ENCODE assay signal across 11 cellular contexts in genomic region chr10:101367569-101368453, GRCh38. TPM values are rescaled to one million over a fixed set of nuclear protein-coding genes. Genes with fewer than 3 reads are reported as not detected.
DNase-seq lines count a peak whose midpoint lies in the region; ATAC-seq and TF ChIP-seq lines count a peak whose summit lies in the region.
"Had no signal": no experiment of that assay in that cellular context is flagged by ENCODE, and none has a peak within 500 bp of the region (broad histone marks: within the 10 kb centered on the region; RNA-seq: fewer than 3 reads in every experiment).

No MANE protein-coding gene starts in this region.

- DNase-seq in activated naive CD4-positive, alpha-beta T cell treated with Interleukin-2 at 50 U/mL for 16 hours = peak; percentile 19
- DNase-seq in activated naive CD4-positive, alpha-beta T cell treated with anti-CD3 and anti-CD28 coated beads for 36 hours = no peak
- DNase-seq in RPMI7951 (ENCODE audit: low read depth) = peak; percentile 62
- DNase-seq in esophagus squamous epithelium (lab: John Stamatoyannopoulos, UW) = no peak
- DNase-seq in superior temporal gyrus (ENCODE audit: extremely low spot score) = peak; percentile 40
- no peak for DNase-seq in CD8-positive, alpha-beta memory T cell
- DNase-seq in vagina (ENCODE audit: extremely low spot score in 2 of 2) = no peak
- DNase-seq: DND-41, right lobe of liver had no signal

- no peak for TF ChIP-seq POLR2A in esophagus squamous epithelium (IDR thresholded peaks at IDR 0.05)
- TF ChIP-seq POLR2A in vagina (IDR thresholded peaks at IDR 0.05) = no peak

- 28 to 45% methylated on average over 9 of the region's 9 CpGs for WGBS in esophagus squamous epithelium, 2 donors

- no peak for ATAC-seq in HG02678 (IDR thresholded peaks at IDR 0.05; ENCODE audit: unreplicated experiment)

- no peaks in the 10 kb centered on the region for H3K27me3 Mint-ChIP-seq in activated naive CD4-positive, alpha-beta T cell treated with anti-CD3 and anti-CD28 coated beads for 36 hours (ENCODE audit: low read depth)
- no peaks in the 10 kb centered on the region for H3K27me3 Mint-ChIP-seq in CD8-positive, alpha-beta memory T cell
- H3K27me3 Mint-ChIP-seq: brain had no signal

- TF ChIP-seq CTCF in esophagus squamous epithelium (IDR thresholded peaks at IDR 0.05) (no peak), vagina (IDR thresholded peaks at IDR 0.05) (no peak)

- no peaks in the 10 kb centered on the region for H3K9me3 Mint-ChIP-seq in activated naive CD4-positive, alpha-beta T cell treated with anti-CD3 and anti-CD28 coated beads for 36 hours
- H3K9me3 Mint-ChIP-seq in CD8-positive, alpha-beta memory T cell = no peaks in the 10 kb centered on the region
- H3K9me3 Mint-ChIP-seq: brain had no signal

- CTCF ChIA-PET in activated naive CD4-positive, alpha-beta T cell treated with anti-CD3 and anti-CD28 coated beads for 36 hours (lab: Charles Lee) = interaction anchor here (0.6 to 1.8 kb wide), 3 partner anchors 74 to 99 kb away, joined by 3 to 5 read pairs (median 3); no protein-coding TSS in a partner anchor
- CTCF ChIA-PET in CD8-positive, alpha-beta memory T cell (lab: Charles Lee) = no interaction called here

- peak overlapping the region; percentile 53 to 88 (median 74) for H3K27ac ChIP-seq in esophagus squamous epithelium
- H3K27ac ChIP-seq in CD8-positive, alpha-beta memory T cell (ENCODE audit: low read depth, low read length) = no peak overlapping the region
- no peak overlapping the region for H3K27ac ChIP-seq in vagina
- H3K27ac ChIP-seq: right lobe of liver had no signal

- peaks cover 2% of the 10 kb centered on the region for H3K36me3 Mint-ChIP-seq in activated naive CD4-positive, alpha-beta T cell treated with anti-CD3 and anti-CD28 coated beads for 36 hours (ENCODE audit: low read depth)
- peaks cover 0 to 35% (median 7%) of the 10 kb centered on the region in 3 donors for H3K36me3 Mint-ChIP-seq in CD8-positive, alpha-beta memory T cell

- no peak overlapping the region for H3K27ac Mint-ChIP-seq in activated naive CD4-positive, alpha-beta T cell treated with anti-CD3 and anti-CD28 coated beads for 36 hours
- peak overlapping the region in 1 of 8 donors; percentile 47 for H3K27ac Mint-ChIP-seq in CD8-positive, alpha-beta memory T cell
- H3K27ac Mint-ChIP-seq: brain had no signal

- H3K9me3 ChIP-seq in esophagus squamous epithelium (no peaks in the 10 kb centered on the region), vagina (no peaks in the 10 kb centered on the region)
- no peaks in the 10 kb centered on the region for H3K9me3 ChIP-seq in CD8-positive, alpha-beta memory T cell (ENCODE audit: low read length)
- H3K9me3 ChIP-seq: right lobe of liver had no signal

- POLR2A ChIA-PET in CD8-positive, alpha-beta memory T cell (lab: Charles Lee) = no interaction called here

- H3K4me3 ChIP-seq in esophagus squamous epithelium (peak overlapping the region; percentile 21 to 50 (median 28)), vagina (peak overlapping the region in 1 of 2 donors; percentile 7)
- no peak overlapping the region for H3K4me3 ChIP-seq in CD8-positive, alpha-beta memory T cell (ENCODE audit: low read length)
- H3K4me3 ChIP-seq: right lobe of liver had no signal

- peaks cover 0 to 32% (median 0%) of the 10 kb centered on the region in 3 donors for H3K36me3 ChIP-seq in esophagus squamous epithelium
- H3K36me3 ChIP-seq in CD8-positive, alpha-beta memory T cell (ENCODE audit: insufficient read depth, low read length) = no peaks in the 10 kb centered on the region
- H3K36me3 ChIP-seq in vagina = no peaks in the 10 kb centered on the region
- H3K36me3 ChIP-seq: right lobe of liver had no signal

- H3K4me3 Mint-ChIP-seq in activated naive CD4-positive, alpha-beta T cell treated with anti-CD3 and anti-CD28 coated beads for 36 hours = no peak overlapping the region
- H3K4me3 Mint-ChIP-seq in CD8-positive, alpha-beta memory T cell = no peak overlapping the region
- H3K4me3 Mint-ChIP-seq: brain had no signal

- intact Hi-C loops in activated naive CD4-positive, alpha-beta T cell treated with anti-CD3 and anti-CD28 coated beads for 36 hours (cut with micrococcal nuclease) = no loop called here
- intact Hi-C loops in esophagus squamous epithelium (cut with DNase I) (no loop called here), vagina (cut with DNase I) (no loop called here)

- H3K4me1 Mint-ChIP-seq in activated naive CD4-positive, alpha-beta T cell treated with anti-CD3 and anti-CD28 coated beads for 36 hours (ENCODE audit: low read depth) = peaks cover 15% of the 10 kb centered on the region
- peaks cover 27 to 42% (median 33%) of the 10 kb centered on the region in 3 donors for H3K4me1 Mint-ChIP-seq in CD8-positive, alpha-beta memory T cell

- H3K4me1 ChIP-seq in esophagus squamous epithelium = peaks cover 0 to 30% (median 0%) of the 10 kb centered on the region in 3 donors
- H3K4me1 ChIP-seq in CD8-positive, alpha-beta memory T cell (ENCODE audit: insufficient read depth, low read length) = no peaks in the 10 kb centered on the region
- peaks cover 15% of the 10 kb centered on the region for H3K4me1 ChIP-seq in vagina
- H3K4me1 ChIP-seq: right lobe of liver had no signal

- H3K27me3 ChIP-seq in esophagus squamous epithelium (no peaks in the 10 kb centered on the region), vagina (no peaks in the 10 kb centered on the region)
- no peaks in the 10 kb centered on the region for H3K27me3 ChIP-seq in CD8-positive, alpha-beta memory T cell (ENCODE audit: insufficient read depth, low read length, poor library complexity, severe bottlenecking)
- H3K27me3 ChIP-seq: right lobe of liver had no signal

RNA-seq across cellular contexts. Expression of gene BTRC, which starts 13.8 kb away (rescaled TPM):
- 10 to 100 TPM; 10.9 to 12.7 TPM for total RNA-seq in activated naive CD4-positive, alpha-beta T cell treated with anti-CD3 and anti-CD28 coated beads for 36 hours
- 7.1 and 7.9 TPM in 2 replicates for total RNA-seq in RPMI7951 (2014; rRNA removed; shearing (Covaris generic))
- 10 to 100 TPM in 2 of 4 donors, 1 to 10 TPM in 2; 8.0 to 15.1 (median 10.4) TPM for total RNA-seq in esophagus squamous epithelium
- total RNA-seq in CD8-positive, alpha-beta memory T cell = 10 to 100 TPM; 19.3 to 21.3 TPM
- 7.1 TPM for polyA plus RNA-seq in CD8-positive, alpha-beta memory T cell
- total RNA-seq in vagina = 12.5 TPM

Comparison
In these comparisons a context has a peak if more than half of its experiments do, and no peak if none do; other contexts are left out.
1. DNase-seq: peak in activated naive CD4-positive, alpha-beta T cell treated with Interleukin-2 at 50 U/mL for 16 hours (single experiment), RPMI7951 (single experiment) and superior temporal gyrus (single experiment); none in activated naive CD4-positive, alpha-beta T cell treated with anti-CD3 and anti-CD28 coated beads for 36 hours (single experiment), esophagus squamous epithelium (single experiment), CD8-positive, alpha-beta memory T cell (0 of 5) and vagina (0 of 2).
2. H3K27ac ChIP-seq: peak in esophagus squamous epithelium (4 of 4); none in CD8-positive, alpha-beta memory T cell (single experiment) and vagina (single experiment).